21 cellular contexts compared by ENCODE assay signal in genomic region chr15:38696790-38697495, GRCh38.
DNase-seq lines count a peak whose midpoint lies in the region; ATAC-seq and TF ChIP-seq lines count a peak whose summit lies in the region.
"Had no signal": no experiment of that assay in that cellular context is flagged by ENCODE, and none has a peak within 500 bp of the region (broad histone marks: within the 10 kb centered on the region; RNA-seq: fewer than 3 reads in every experiment).

No MANE protein-coding gene starts in this region.

- peak overlapping the region; percentile 87 for H2AFZ ChIP-seq in KMS-11 (ENCODE audit: low read depth)

- no peaks in the 10 kb centered on the region for H3K27me3 Mint-ChIP-seq in activated CD4-positive, alpha-beta T cell treated with anti-CD3 and anti-CD28 coated beads for 36 hours
- H3K27me3 Mint-ChIP-seq in activated T-helper 1 cell treated with anti-CD3 and anti-CD28 coated beads, Interleukin-12 subunit alpha, Interleukin-12 subunit beta, Interleukin-2, Interleukin-4 antibody, amounts not matched to agents 30 ng/mL and 10 ng/mL and 1 ng/mL, durations not matched to agents 14 hours and 24 hours and 36 hours (ENCODE audit: insufficient read depth): no peaks in the 10 kb centered on the region
- H3K27me3 Mint-ChIP-seq in natural killer cell (ENCODE audit: low read depth in 2 of 2): no peaks in the 10 kb centered on the region

- DNase-seq in activated CD4-positive, alpha-beta T cell treated with anti-CD3 and anti-CD28 coated beads for 36 hours: no peak
- DNase-seq in activated CD4-positive, alpha-beta T cell treated with anti-CD3 and anti-CD28 coated beads for 4 hours: no peak
- DNase-seq in activated T-helper 1 cell treated with anti-CD3 and anti-CD28 coated beads, Interleukin-12 subunit alpha, Interleukin-12 subunit beta, Interleukin-2, Interleukin-4 antibody, amounts not matched to agents 30 ng/mL and 10 ng/mL and 1 ng/mL, durations not matched to agents 14 hours and 24 hours and 36 hours (ENCODE audit: low spot score): no peak
- DNase-seq in natural killer cell: no peak
- no peak for DNase-seq in NOMO-1 treated with dmso at 0.1 percent for 144 hours (lab: John Stamatoyannopoulos, UW; ENCODE audit: unreplicated experiment)
- DNase-seq: dermis blood vessel endothelial cell, gastrocnemius medialis, left cardiac atrium, MG63, NCI-H1694 treated with DMSO at 0.1 percent for 48 hours, NCI-H226, nephron progenitor cell, tibial artery had no signal

- H3K9ac ChIP-seq in KMS-11: peak overlapping the region; percentile 39; the same call in 1 of the 2 replicates

- ATAC-seq in activated CD4-positive, alpha-beta T cell treated with anti-CD3 and anti-CD28 coated beads for 36 hours: no peak
- ATAC-seq in natural killer cell (no peak), GM21423 (IDR thresholded peaks at IDR 0.05; ENCODE audit: unreplicated experiment) (no peak), GM18867 (IDR thresholded peaks at IDR 0.05; ENCODE audit: unreplicated experiment) (no peak)
- ATAC-seq: gastrocnemius medialis, HepG2, WTC11 had no signal

- no peak for TF ChIP-seq CTCF in KMS-11 (conservative IDR thresholded peaks at IDR 0.05; ENCODE audit: low read depth, low read length)
- TF ChIP-seq CTCF in natural killer cell (IDR thresholded peaks at IDR 0.05): no peak

- POLR2A ChIA-PET in activated CD4-positive, alpha-beta T cell treated with anti-CD3 and anti-CD28 coated beads for 36 hours (lab: Charles Lee): interaction anchor here (0.7 to 3.1 kb wide), 6 partner anchors 10 to 428 kb away, joined by 3 to 9 read pairs (median 4); partner anchors contain the start of gene RASGRP1

- H3K4me1 Mint-ChIP-seq in activated CD4-positive, alpha-beta T cell treated with anti-CD3 and anti-CD28 coated beads for 36 hours: peaks cover 60% of the 10 kb centered on the region
- peaks cover 77% of the 10 kb centered on the region for H3K4me1 Mint-ChIP-seq in activated T-helper 1 cell treated with anti-CD3 and anti-CD28 coated beads, Interleukin-12 subunit alpha, Interleukin-12 subunit beta, Interleukin-2, Interleukin-4 antibody, amounts not matched to agents 30 ng/mL and 10 ng/mL and 1 ng/mL, durations not matched to agents 14 hours and 24 hours and 36 hours (ENCODE audit: low read depth)
- peaks cover 41 to 42% of the 10 kb centered on the region in 2 donors for H3K4me1 Mint-ChIP-seq in natural killer cell

- no peaks in the 10 kb centered on the region for H4K20me1 ChIP-seq in KMS-11 (ENCODE audit: insufficient read depth)

- no peaks in the 10 kb centered on the region for H3K36me3 ChIP-seq in KMS-11 (ENCODE audit: insufficient read depth)
- H3K36me3 ChIP-seq: breast epithelium, gastrocnemius medialis, MG63, prostate gland, tibial artery had no signal

- H3K9me3 Mint-ChIP-seq in activated CD4-positive, alpha-beta T cell treated with anti-CD3 and anti-CD28 coated beads for 36 hours (ENCODE audit: low read depth): no peaks in the 10 kb centered on the region
- peaks cover 3% of the 10 kb centered on the region for H3K9me3 Mint-ChIP-seq in activated T-helper 1 cell treated with anti-CD3 and anti-CD28 coated beads, Interleukin-12 subunit alpha, Interleukin-12 subunit beta, Interleukin-2, Interleukin-4 antibody, amounts not matched to agents 30 ng/mL and 10 ng/mL and 1 ng/mL, durations not matched to agents 14 hours and 24 hours and 36 hours
- H3K9me3 Mint-ChIP-seq in natural killer cell: no peaks in the 10 kb centered on the region
- H3K9me3 Mint-ChIP-seq: CD14-positive monocyte had no signal

- H3K79me2 ChIP-seq in KMS-11 (ENCODE audit: insufficient read depth, low read depth): no peaks in the 10 kb centered on the region

- H3K27ac Mint-ChIP-seq in activated CD4-positive, alpha-beta T cell treated with anti-CD3 and anti-CD28 coated beads for 36 hours: peak overlapping the region; percentile 52
- H3K27ac Mint-ChIP-seq in activated T-helper 1 cell treated with anti-CD3 and anti-CD28 coated beads, Interleukin-12 subunit alpha, Interleukin-12 subunit beta, Interleukin-2, Interleukin-4 antibody, amounts not matched to agents 30 ng/mL and 10 ng/mL and 1 ng/mL, durations not matched to agents 14 hours and 24 hours and 36 hours: peak overlapping the region; percentile 89
- H3K27ac Mint-ChIP-seq in natural killer cell: peak overlapping the region; percentile 77 to 84
- H3K27ac Mint-ChIP-seq: nephron progenitor cell, WTC11 had no signal

- H3K4me1 ChIP-seq in KMS-11 (ENCODE audit: low read depth, poor library complexity, severe bottlenecking): peaks cover 32% of the 10 kb centered on the region
- H3K4me1 ChIP-seq: breast epithelium, gastrocnemius medialis, prostate gland had no signal

- CTCF ChIA-PET in activated CD4-positive, alpha-beta T cell treated with anti-CD3 and anti-CD28 coated beads for 36 hours (lab: Charles Lee): interaction anchor here (0.5 to 12.9 kb wide), 19 partner anchors 8 to 900 kb away, joined by 3 to 162 read pairs (median 6); partner anchors contain the start of genes FAM98B and RASGRP1

- no peaks in the 10 kb centered on the region for H3K36me3 Mint-ChIP-seq in activated CD4-positive, alpha-beta T cell treated with anti-CD3 and anti-CD28 coated beads for 36 hours (ENCODE audit: low read depth)
- H3K36me3 Mint-ChIP-seq in activated T-helper 1 cell treated with anti-CD3 and anti-CD28 coated beads, Interleukin-12 subunit alpha, Interleukin-12 subunit beta, Interleukin-2, Interleukin-4 antibody, amounts not matched to agents 30 ng/mL and 10 ng/mL and 1 ng/mL, durations not matched to agents 14 hours and 24 hours and 36 hours (ENCODE audit: low read depth): peaks cover 8% of the 10 kb centered on the region
- H3K36me3 Mint-ChIP-seq in natural killer cell: no peaks in the 10 kb centered on the region
- H3K36me3 Mint-ChIP-seq: CD14-positive monocyte, WTC11 had no signal

- H3K4me3 ChIP-seq in KMS-11 (IDR thresholded peaks at IDR 0.05; ENCODE audit: insufficient read depth, low read depth, low read length): no peak overlapping the region
- H3K4me3 ChIP-seq: breast epithelium, gastrocnemius medialis, MG63, prostate gland, tibial artery had no signal

- H3K27me3 ChIP-seq in KMS-11 (ENCODE audit: insufficient read depth, low read depth): no peaks in the 10 kb centered on the region
- H3K27me3 ChIP-seq: breast epithelium, gastrocnemius medialis, MG63, tibial artery had no signal

- H3K4me2 ChIP-seq in KMS-11: peak overlapping the region; percentile 79

- intact Hi-C loops in activated CD4-positive, alpha-beta T cell treated with anti-CD3 and anti-CD28 coated beads for 36 hours (cut with DNase I, micrococcal nuclease): loop anchor here in 1 of 2 experiments (10.0 kb wide), 1 partner anchor 442 kb away; the partner anchor contains the start of gene SPRED1
- intact Hi-C loops in activated T-helper 1 cell treated with anti-CD3 and anti-CD28 coated beads, Interleukin-12 subunit alpha, Interleukin-12 subunit beta, Interleukin-2, Interleukin-4 antibody, amounts not matched to agents 30 ng/mL and 10 ng/mL and 1 ng/mL, durations not matched to agents 14 hours and 24 hours and 36 hours (cut with micrococcal nuclease): loop anchor here (5.0 to 10.0 kb wide), 4 partner anchors 210 to 925 kb away; partner anchors contain the start of gene SPRED1
- intact Hi-C loops in natural killer cell (cut with micrococcal nuclease): loop anchor here (1.0 kb wide), 1 partner anchor 27 kb away; no protein-coding TSS in a partner anchor

- H3K27ac ChIP-seq in KMS-11: peak overlapping the region; percentile 85
- H3K27ac ChIP-seq: breast epithelium, gastrocnemius medialis, prostate gland, tibial artery had no signal

- H3K4me3 Mint-ChIP-seq in activated CD4-positive, alpha-beta T cell treated with anti-CD3 and anti-CD28 coated beads for 36 hours: peak overlapping the region; percentile 41
- H3K4me3 Mint-ChIP-seq in activated T-helper 1 cell treated with anti-CD3 and anti-CD28 coated beads, Interleukin-12 subunit alpha, Interleukin-12 subunit beta, Interleukin-2, Interleukin-4 antibody, amounts not matched to agents 30 ng/mL and 10 ng/mL and 1 ng/mL, durations not matched to agents 14 hours and 24 hours and 36 hours: peak overlapping the region; percentile 74
- H3K4me3 Mint-ChIP-seq in natural killer cell: peak overlapping the region; percentile 52
- H3K4me3 Mint-ChIP-seq: CD14-positive monocyte, nephron progenitor cell, WTC11 had no signal
